In the genomic region with DNA sequence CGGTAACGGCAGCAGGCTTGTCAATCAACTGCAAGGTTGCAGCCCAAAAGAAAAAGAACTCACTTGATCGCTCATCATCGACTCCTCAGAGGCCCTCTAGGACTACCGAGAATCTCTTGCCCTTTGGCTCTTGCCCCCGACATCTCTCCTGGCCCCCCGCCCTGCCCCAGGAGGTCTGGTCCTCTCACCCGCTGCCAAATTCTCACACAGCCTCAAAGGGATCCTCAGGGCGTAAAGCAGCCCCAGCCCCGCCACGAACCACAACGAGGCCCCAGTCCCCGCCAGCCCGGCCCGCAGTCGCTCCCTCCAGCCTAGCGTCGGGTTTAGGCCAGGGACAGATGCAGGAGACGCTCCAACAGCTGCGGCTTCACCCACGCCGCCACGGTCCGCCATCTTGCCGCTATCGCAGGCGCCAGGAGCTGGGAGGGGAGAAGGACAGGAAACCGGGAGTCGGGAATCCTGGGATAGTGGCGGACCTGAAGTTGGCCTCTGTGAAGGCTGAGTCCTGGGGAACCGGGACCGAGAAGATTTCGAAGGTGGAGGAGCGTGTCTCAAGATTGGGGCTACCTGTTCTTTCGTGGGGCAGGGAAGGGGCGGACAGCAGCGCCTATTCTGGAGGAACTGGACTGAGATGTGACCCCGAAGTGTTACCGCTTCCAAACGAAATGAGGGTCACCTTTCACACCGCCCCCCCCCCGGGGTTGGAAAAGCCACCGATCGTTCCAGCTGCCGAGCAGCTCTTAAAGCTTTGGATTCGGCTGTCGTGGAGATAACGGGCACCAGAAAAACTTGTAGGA, we compare ENCODE assay signal across 1 cellular context.
TF ChIP-seq lines count a peak whose summit lies in the region.

TSS of gene ST7L (minus strand) at position 421 of the 797 bp plus-strand sequence. CDS start at position 393, 28 bp downstream.

TF ChIP-seq in K562, 482 proteins besides CTCF, POLR2A, EP300 and RAD21 (continued from another document and continues in another):
- no peak for TF ChIP-seq PRDM10 (IDR thresholded peaks at IDR 0.05; ENCODE audit: partially characterized antibody)
- no peak for TF ChIP-seq L3MBTL2 (IDR thresholded peaks at IDR 0.05)
- peak; percentile 73; the same call in 1 of the 2 replicates for TF ChIP-seq ZHX1 (conservative IDR thresholded peaks at IDR 0.05; ENCODE audit: low read length)
- peak in 1 of 2 experiments; percentile 52; a peak in 1 of 4 replicates for TF ChIP-seq MLLT1 (IDR thresholded peaks at IDR 0.05)
- peak; percentile 91 for TF ChIP-seq RBM22 (IDR thresholded peaks at IDR 0.05; ENCODE audit: low read depth, low read length, poor library complexity, severe bottlenecking)
- TF ChIP-seq MYC (IDR thresholded peaks at IDR 0.05; ENCODE audit: low read depth, low read length), result peak; percentile 80
- 0 out of 2 replicates have a peak, but pooled peaks have one; percentile 16 for TF ChIP-seq MYC (CRISPR knock-in tag; IDR thresholded peaks at IDR 0.05; ENCODE audit: borderline replicate concordance, low read depth)
- TF ChIP-seq RBBP5 (IDR thresholded peaks at IDR 0.05; ENCODE audit: borderline replicate concordance, insufficient read depth, low read length, poor library complexity, severe bottlenecking), result peak; percentile 58
- TF ChIP-seq NFATC3 (IDR thresholded peaks at IDR 0.05), result no peak
- no peak for TF ChIP-seq GATAD2A (IDR thresholded peaks at IDR 0.05)
- TF ChIP-seq THRAP3 (IDR thresholded peaks at IDR 0.05; ENCODE audit: borderline replicate concordance), result no peak
- TF ChIP-seq SRSF1 (IDR thresholded peaks at IDR 0.05; ENCODE audit: low read depth, low read length), result no peak
- TF ChIP-seq HCFC1 (IDR thresholded peaks at IDR 0.05; ENCODE audit: low read depth, low read length), result no peak; the same call in 1 of the 2 replicates
- no peak for TF ChIP-seq GATAD2B (IDR thresholded peaks at IDR 0.05; ENCODE audit: borderline replicate concordance)
- TF ChIP-seq, protein P1, sequence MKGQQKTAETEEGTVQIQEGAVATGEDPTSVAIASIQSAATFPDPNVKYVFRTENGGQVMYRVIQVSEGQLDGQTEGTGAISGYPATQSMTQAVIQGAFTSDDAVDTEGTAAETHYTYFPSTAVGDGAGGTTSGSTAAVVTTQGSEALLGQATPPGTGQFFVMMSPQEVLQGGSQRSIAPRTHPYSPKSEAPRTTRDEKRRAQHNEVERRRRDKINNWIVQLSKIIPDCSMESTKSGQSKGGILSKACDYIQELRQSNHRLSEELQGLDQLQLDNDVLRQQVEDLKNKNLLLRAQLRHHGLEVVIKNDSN (CRISPR knock-in tag; IDR thresholded peaks at IDR 0.05), result no peak
- TF ChIP-seq NR1H2 (CRISPR knock-in tag; IDR thresholded peaks at IDR 0.05), result peak; percentile 54; the same call in 1 of the 2 replicates
- no peak for TF ChIP-seq ILK (tag; IDR thresholded peaks at IDR 0.05; ENCODE audit: borderline replicate concordance, low read depth)
- TF ChIP-seq ZC3H8 (IDR thresholded peaks at IDR 0.05), result 0 out of 2 replicates have a peak, but pooled peaks have one; percentile 36
- TF ChIP-seq PCBP1 (IDR thresholded peaks at IDR 0.05; ENCODE audit: low read depth, low read length, poor library complexity, severe bottlenecking), result peak; percentile 83
- TF ChIP-seq SMAD3 (CRISPR knock-in tag; conservative IDR thresholded peaks at IDR 0.05), result no peak
- no peak for TF ChIP-seq ZNF512 (tag; IDR thresholded peaks at IDR 0.05)
- TF ChIP-seq ZFPM2 (CRISPR knock-in tag; IDR thresholded peaks at IDR 0.05), result no peak
- TF ChIP-seq ELK1 (CRISPR knock-in tag; IDR thresholded peaks at IDR 0.05), result no peak
- no peak for TF ChIP-seq TFAM (CRISPR knock-in tag; conservative IDR thresholded peaks at IDR 0.05)
- TF ChIP-seq TCFL5 (CRISPR knock-in tag; conservative IDR thresholded peaks at IDR 0.05), result no peak
- TF ChIP-seq SUPT5H (IDR thresholded peaks at IDR 0.05), result peak; percentile 83
- TF ChIP-seq CC2D1A (IDR thresholded peaks at IDR 0.05), result no peak
- TF ChIP-seq, protein P2, sequence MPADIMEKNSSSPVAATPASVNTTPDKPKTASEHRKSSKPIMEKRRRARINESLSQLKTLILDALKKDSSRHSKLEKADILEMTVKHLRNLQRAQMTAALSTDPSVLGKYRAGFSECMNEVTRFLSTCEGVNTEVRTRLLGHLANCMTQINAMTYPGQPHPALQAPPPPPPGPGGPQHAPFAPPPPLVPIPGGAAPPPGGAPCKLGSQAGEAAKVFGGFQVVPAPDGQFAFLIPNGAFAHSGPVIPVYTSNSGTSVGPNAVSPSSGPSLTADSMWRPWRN (IDR thresholded peaks at IDR 0.05; ENCODE audit: low read depth), result no peak
- TF ChIP-seq RHOXF2B (CRISPR knock-in tag; conservative IDR thresholded peaks at IDR 0.05), result no peak
- 0 out of 2 replicates have a peak, but pooled peaks have one; percentile 68 for TF ChIP-seq ZNF224 (CRISPR knock-in tag; IDR thresholded peaks at IDR 0.05)
- TF ChIP-seq ELF2 (CRISPR knock-in tag; IDR thresholded peaks at IDR 0.05), result 0 out of 2 replicates have a peak, but pooled peaks have one; percentile 40
- no peak for TF ChIP-seq MAFF (IDR thresholded peaks at IDR 0.05; ENCODE audit: low read length)
- no peak for TF ChIP-seq FOSL1 (tag; conservative IDR thresholded peaks at IDR 0.05)
- no peak for TF ChIP-seq FOXK2 (conservative IDR thresholded peaks at IDR 0.05 in 1 of 2, IDR thresholded peaks at IDR 0.05 in 1 of 2; ENCODE audit: low read depth in 2 of 2)
- TF ChIP-seq, protein P3, sequence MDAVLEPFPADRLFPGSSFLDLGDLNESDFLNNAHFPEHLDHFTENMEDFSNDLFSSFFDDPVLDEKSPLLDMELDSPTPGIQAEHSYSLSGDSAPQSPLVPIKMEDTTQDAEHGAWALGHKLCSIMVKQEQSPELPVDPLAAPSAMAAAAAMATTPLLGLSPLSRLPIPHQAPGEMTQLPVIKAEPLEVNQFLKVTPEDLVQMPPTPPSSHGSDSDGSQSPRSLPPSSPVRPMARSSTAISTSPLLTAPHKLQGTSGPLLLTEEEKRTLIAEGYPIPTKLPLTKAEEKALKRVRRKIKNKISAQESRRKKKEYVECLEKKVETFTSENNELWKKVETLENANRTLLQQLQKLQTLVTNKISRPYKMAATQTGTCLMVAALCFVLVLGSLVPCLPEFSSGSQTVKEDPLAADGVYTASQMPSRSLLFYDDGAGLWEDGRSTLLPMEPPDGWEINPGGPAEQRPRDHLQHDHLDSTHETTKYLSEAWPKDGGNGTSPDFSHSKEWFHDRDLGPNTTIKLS (IDR thresholded peaks at IDR 0.05; ENCODE audit: borderline replicate concordance, low read depth), result no peak
- no peak for TF ChIP-seq MCM2 (IDR thresholded peaks at IDR 0.05; ENCODE audit: low read depth)
- TF ChIP-seq, protein P4, sequence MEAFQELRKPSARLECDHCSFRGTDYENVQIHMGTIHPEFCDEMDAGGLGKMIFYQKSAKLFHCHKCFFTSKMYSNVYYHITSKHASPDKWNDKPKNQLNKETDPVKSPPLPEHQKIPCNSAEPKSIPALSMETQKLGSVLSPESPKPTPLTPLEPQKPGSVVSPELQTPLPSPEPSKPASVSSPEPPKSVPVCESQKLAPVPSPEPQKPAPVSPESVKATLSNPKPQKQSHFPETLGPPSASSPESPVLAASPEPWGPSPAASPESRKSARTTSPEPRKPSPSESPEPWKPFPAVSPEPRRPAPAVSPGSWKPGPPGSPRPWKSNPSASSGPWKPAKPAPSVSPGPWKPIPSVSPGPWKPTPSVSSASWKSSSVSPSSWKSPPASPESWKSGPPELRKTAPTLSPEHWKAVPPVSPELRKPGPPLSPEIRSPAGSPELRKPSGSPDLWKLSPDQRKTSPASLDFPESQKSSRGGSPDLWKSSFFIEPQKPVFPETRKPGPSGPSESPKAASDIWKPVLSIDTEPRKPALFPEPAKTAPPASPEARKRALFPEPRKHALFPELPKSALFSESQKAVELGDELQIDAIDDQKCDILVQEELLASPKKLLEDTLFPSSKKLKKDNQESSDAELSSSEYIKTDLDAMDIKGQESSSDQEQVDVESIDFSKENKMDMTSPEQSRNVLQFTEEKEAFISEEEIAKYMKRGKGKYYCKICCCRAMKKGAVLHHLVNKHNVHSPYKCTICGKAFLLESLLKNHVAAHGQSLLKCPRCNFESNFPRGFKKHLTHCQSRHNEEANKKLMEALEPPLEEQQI (IDR thresholded peaks at IDR 0.05), result no peak
- no peak for TF ChIP-seq CCAR2 (IDR thresholded peaks at IDR 0.05; ENCODE audit: low read depth, low read length)
- TF ChIP-seq CSDE1 (IDR thresholded peaks at IDR 0.05), result peak in 1 of 2 experiments; percentile 58; a peak in 1 of 4 replicates
